ENCODE assay signal across 8 cellular contexts in genomic region chr9:10366171-10366779, GRCh38.
DNase-seq lines count a peak whose midpoint lies in the region; ATAC-seq and TF ChIP-seq lines count a peak whose summit lies in the region.

No MANE protein-coding gene starts in this region.

- DNase-seq in activated CD4-positive, alpha-beta T cell treated with anti-CD3 and anti-CD28 coated beads, Interleukin-2, amount 10 ng/mL, durations not matched to agents 24 days and 14 days: peak; percentile 52
- no peak for DNase-seq in activated CD4-positive, alpha-beta T cell treated with anti-CD3 and anti-CD28 coated beads for 48 hours
- peak; percentile 45 for DNase-seq in NCI-H1436 (lab: John Stamatoyannopoulos, UW)
- DNase-seq in WTC11 (ENCODE audit: low spot score): no peak
- DNase-seq in iris pigment epithelial cell (ENCODE audit: low read depth): peak; percentile 30
- no peak for DNase-seq in stimulated activated CD4-positive, alpha-beta T cell treated with anti-CD3 and anti-CD28 coated beads, Interleukin-1b, Interleukin-23, amount 100 ng/mL, for 48 hours
- DNase-seq in dedifferentiated amniotic fluid mesenchymal stem cell (ENCODE audit: extremely low spot score): no peak

- H3K4me1 Mint-ChIP-seq in activated CD4-positive, alpha-beta T cell treated with anti-CD3 and anti-CD28 coated beads, Interleukin-2, amount 10 ng/mL, durations not matched to agents 24 days and 14 days: no peaks in the 10 kb centered on the region
- H3K4me1 Mint-ChIP-seq in WTC11: peaks cover under 1% of the 10 kb centered on the region

- no peaks in the 10 kb centered on the region for H3K9me3 Mint-ChIP-seq in activated CD4-positive, alpha-beta T cell treated with anti-CD3 and anti-CD28 coated beads, Interleukin-2, amount 10 ng/mL, durations not matched to agents 24 days and 14 days
- H3K9me3 Mint-ChIP-seq in WTC11: no peaks in the 10 kb centered on the region

- H3K4me3 Mint-ChIP-seq in activated CD4-positive, alpha-beta T cell treated with anti-CD3 and anti-CD28 coated beads, Interleukin-2, amount 10 ng/mL, durations not matched to agents 24 days and 14 days: no peak overlapping the region
- H3K4me3 Mint-ChIP-seq in WTC11: no peak overlapping the region

- H3K27me3 Mint-ChIP-seq in activated CD4-positive, alpha-beta T cell treated with anti-CD3 and anti-CD28 coated beads, Interleukin-2, amount 10 ng/mL, durations not matched to agents 24 days and 14 days: no peaks in the 10 kb centered on the region
- no peaks in the 10 kb centered on the region for H3K27me3 Mint-ChIP-seq in WTC11 (ENCODE audit: low read depth)

- ATAC-seq in HG02678 (IDR thresholded peaks at IDR 0.05; ENCODE audit: unreplicated experiment) (peak; percentile 90), WTC11 (peak; percentile 95)

- intact Hi-C loops in activated CD4-positive, alpha-beta T cell treated with anti-CD3 and anti-CD28 coated beads, Interleukin-2, amount 10 ng/mL, durations not matched to agents 24 days and 14 days (cut with micrococcal nuclease): no loop called here

- H3K36me3 Mint-ChIP-seq in activated CD4-positive, alpha-beta T cell treated with anti-CD3 and anti-CD28 coated beads, Interleukin-2, amount 10 ng/mL, durations not matched to agents 24 days and 14 days (ENCODE audit: low read depth): no peaks in the 10 kb centered on the region
- H3K36me3 Mint-ChIP-seq in WTC11: no peaks in the 10 kb centered on the region

- CTCF ChIA-PET in WTC11 (lab: Charles Lee): no interaction called here

- POLR2A ChIA-PET in WTC11 (lab: Charles Lee): no interaction called here

- TF ChIP-seq CTCF in WTC11 (IDR thresholded peaks at IDR 0.05): 0 out of 2 replicates have a peak, but pooled peaks have one; percentile 50

- no peak overlapping the region for H3K27ac Mint-ChIP-seq in activated CD4-positive, alpha-beta T cell treated with anti-CD3 and anti-CD28 coated beads, Interleukin-2, amount 10 ng/mL, durations not matched to agents 24 days and 14 days
- no peak overlapping the region for H3K27ac Mint-ChIP-seq in WTC11

TF ChIP-seq in WTC11, 78 proteins besides CTCF, POLR2A, EP300 and RAD21:
- TF ChIP-seq, protein P1, sequence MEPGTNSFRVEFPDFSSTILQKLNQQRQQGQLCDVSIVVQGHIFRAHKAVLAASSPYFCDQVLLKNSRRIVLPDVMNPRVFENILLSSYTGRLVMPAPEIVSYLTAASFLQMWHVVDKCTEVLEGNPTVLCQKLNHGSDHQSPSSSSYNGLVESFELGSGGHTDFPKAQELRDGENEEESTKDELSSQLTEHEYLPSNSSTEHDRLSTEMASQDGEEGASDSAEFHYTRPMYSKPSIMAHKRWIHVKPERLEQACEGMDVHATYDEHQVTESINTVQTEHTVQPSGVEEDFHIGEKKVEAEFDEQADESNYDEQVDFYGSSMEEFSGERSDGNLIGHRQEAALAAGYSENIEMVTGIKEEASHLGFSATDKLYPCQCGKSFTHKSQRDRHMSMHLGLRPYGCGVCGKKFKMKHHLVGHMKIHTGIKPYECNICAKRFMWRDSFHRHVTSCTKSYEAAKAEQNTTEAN (CRISPR knock-in tag; IDR thresholded peaks at IDR 0.05): no peak
- TF ChIP-seq TP53 (CRISPR knock-in tag; IDR thresholded peaks at IDR 0.05) (no peak), ZNF121 (CRISPR knock-in tag; IDR thresholded peaks at IDR 0.05) (no peak), E2F1 (CRISPR knock-in tag; IDR thresholded peaks at IDR 0.05) (no peak), NFATC4 (CRISPR knock-in tag; IDR thresholded peaks at IDR 0.05) (no peak)

Comparison
In these comparisons a context has a peak if more than half of its experiments do, and no peak if none do; other contexts are left out.
1. DNase-seq: peak in activated CD4-positive, alpha-beta T cell treated with anti-CD3 and anti-CD28 coated beads, Interleukin-2, amount 10 ng/mL, durations not matched to agents 24 days and 14 days (single experiment), NCI-H1436 (single experiment) and iris pigment epithelial cell (single experiment); none in activated CD4-positive, alpha-beta T cell treated with anti-CD3 and anti-CD28 coated beads for 48 hours (single experiment), WTC11 (single experiment), stimulated activated CD4-positive, alpha-beta T cell treated with anti-CD3 and anti-CD28 coated beads, Interleukin-1b, Interleukin-23, amount 100 ng/mL, for 48 hours (single experiment) and dedifferentiated amniotic fluid mesenchymal stem cell (single experiment).